8 cellular contexts compared by ENCODE assay signal in the genomic region with DNA sequence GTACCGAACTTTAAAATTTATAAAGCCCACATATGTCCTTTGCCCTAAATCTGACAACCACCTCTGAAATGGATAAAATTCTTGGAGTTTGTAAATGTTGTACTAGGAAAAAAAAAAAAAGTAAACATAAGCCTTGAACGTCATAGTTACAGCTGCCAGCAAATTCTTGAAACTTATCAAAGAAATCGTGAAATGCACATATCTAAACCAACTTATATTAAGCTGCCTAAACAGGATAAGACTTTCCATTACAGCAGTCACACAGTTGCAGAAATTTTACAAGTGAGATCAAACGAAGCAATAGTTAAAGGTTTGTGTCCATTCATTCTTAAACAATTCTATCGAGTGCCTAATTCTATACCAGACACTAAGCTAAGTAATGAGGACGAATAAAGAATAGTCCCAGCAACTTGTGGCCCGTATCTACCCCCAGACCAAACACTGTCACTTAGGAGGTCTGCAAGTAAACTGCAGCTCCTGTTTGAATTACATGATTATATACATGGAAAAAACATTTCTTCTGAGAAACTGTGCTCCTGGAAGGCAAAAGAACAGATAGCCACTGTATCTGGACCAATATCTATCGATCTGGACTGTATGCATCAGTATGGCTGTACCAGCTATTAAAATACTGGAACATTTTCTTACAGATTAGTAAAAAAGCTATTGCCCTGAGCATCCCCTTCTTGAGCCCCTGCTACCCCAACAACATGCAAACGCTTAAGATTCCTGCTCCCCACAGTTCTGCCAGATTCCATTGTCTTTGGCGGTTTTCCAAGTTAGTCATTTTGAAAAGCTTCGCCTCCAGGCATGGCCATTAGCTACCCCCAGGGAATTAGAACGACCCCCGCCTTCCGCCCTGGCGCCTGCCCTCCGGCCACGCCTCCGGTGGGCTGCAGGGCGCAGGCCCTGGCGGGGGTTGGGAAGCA. TPM values are rescaled to one million over a fixed set of nuclear protein-coding genes. Genes with fewer than 3 reads are reported as not detected.
DNase-seq lines count a peak whose midpoint lies in the region; ATAC-seq and TF ChIP-seq lines count a peak whose summit lies in the region.

No MANE protein-coding gene starts in this region.

- H3K27me3 ChIP-seq in gastrocnemius medialis = no peaks in the 10 kb centered on the region

- H3K4me3 ChIP-seq in gastrocnemius medialis = peak overlapping the region; percentile 39 to 49 (median 46)

- no peaks in the 10 kb centered on the region for H3K36me3 ChIP-seq in gastrocnemius medialis

- intact Hi-C loops in activated B cell treated with CpG ODN at 0.5 μM for 24 hours (cut with micrococcal nuclease) = loop anchor here (10.0 kb wide), 1 partner anchor 1035 kb away; the partner anchor contains the start of gene WARS2
- intact Hi-C loops in left cardiac atrium (cut with DNase I) = no loop called here
- intact Hi-C loops in gastrocnemius medialis (cut with DNase I; ENCODE audit: low total_unique reads) = no loop called here

- peaks cover 0 to 4% of the 10 kb centered on the region in 2 donors for H3K4me1 ChIP-seq in gastrocnemius medialis

- no peak for ATAC-seq in activated T-cell treated with anti-CD3 and anti-CD28 coated beads, Interleukin-2, amount 50 U/mL, for 4 hours
- ATAC-seq in activated B cell treated with CpG ODN at 0.5 μM for 24 hours (ENCODE audit: low read depth) (no peak), left cardiac atrium (peak; percentile 52 to 67), gastrocnemius medialis (no peak)

- POLR2A ChIA-PET in activated B cell treated with CpG ODN at 0.5 μM for 24 hours (lab: Charles Lee) = interaction anchor here (0.6 kb wide), 1 partner anchor 233 kb away, joined by 3 read pairs; no protein-coding TSS in a partner anchor

- H3K27me3 Mint-ChIP-seq in activated T-cell treated with anti-CD3 and anti-CD28 coated beads, Interleukin-2, amount 50 U/mL, for 24 hours = no peaks in the 10 kb centered on the region
- H3K27me3 Mint-ChIP-seq in activated T-cell treated with anti-CD3 and anti-CD28 coated beads, Interleukin-2, amount 50 U/mL, for 4 hours (ENCODE audit: low read depth) = peaks cover 2% of the 10 kb centered on the region
- H3K27me3 Mint-ChIP-seq in activated B cell treated with CpG ODN at 0.5 μM for 24 hours = peaks cover 5% of the 10 kb centered on the region

- H3K9me3 Mint-ChIP-seq in activated T-cell treated with anti-CD3 and anti-CD28 coated beads, Interleukin-2, amount 50 U/mL, for 24 hours = no peaks in the 10 kb centered on the region
- H3K9me3 Mint-ChIP-seq in activated T-cell treated with anti-CD3 and anti-CD28 coated beads, Interleukin-2, amount 50 U/mL, for 4 hours = no peaks in the 10 kb centered on the region
- H3K9me3 Mint-ChIP-seq in activated B cell treated with CpG ODN at 0.5 μM for 24 hours = no peaks in the 10 kb centered on the region

- peak overlapping the region; percentile 39 for H3K4me3 Mint-ChIP-seq in activated T-cell treated with anti-CD3 and anti-CD28 coated beads, Interleukin-2, amount 50 U/mL, for 24 hours
- H3K4me3 Mint-ChIP-seq in activated T-cell treated with anti-CD3 and anti-CD28 coated beads, Interleukin-2, amount 50 U/mL, for 4 hours = no peak overlapping the region
- peak overlapping the region; percentile 62 for H3K4me3 Mint-ChIP-seq in activated B cell treated with CpG ODN at 0.5 μM for 24 hours

- no peak for TF ChIP-seq POLR2A in gastrocnemius medialis (IDR thresholded peaks at IDR 0.05)

- in situ Hi-C loops in gastrocnemius medialis (cut with MboI; ENCODE audit: low sequenced_read_pairs in 4 of 4) = no loop called here

- DNase-seq in activated T-cell treated with anti-CD3 and anti-CD28 coated beads, Interleukin-2, amount 50 U/mL, for 24 hours = peak; percentile 40
- no peak for DNase-seq in activated T-cell treated with anti-CD3 and anti-CD28 coated beads, Interleukin-2, amount 50 U/mL, for 4 hours
- DNase-seq in activated B cell treated with CpG ODN at 0.5 μM for 24 hours = peak; percentile 14
- DNase-seq in left cardiac atrium = peak; percentile 38
- DNase-seq in gastrocnemius medialis = peak in 1 of 2 donors; percentile 13
- DNase-seq in NOMO-1 treated with DMSO at 0.1 percent for 48 hours (lab: John Stamatoyannopoulos, UW; ENCODE audit: unreplicated experiment) = no peak
- no peak for DNase-seq in D341Med (ENCODE audit: low spot score)
- DNase-seq in putamen (ENCODE audit: low spot score) = no peak

- CTCF ChIA-PET in activated B cell treated with CpG ODN at 0.5 μM for 24 hours (lab: Charles Lee) = interaction anchor here (1.0 kb wide), 1 partner anchor 231 kb away, joined by 3 read pairs; no protein-coding TSS in a partner anchor

- H3K4me1 Mint-ChIP-seq in activated T-cell treated with anti-CD3 and anti-CD28 coated beads, Interleukin-2, amount 50 U/mL, for 24 hours (ENCODE audit: low read depth) = peaks cover 20% of the 10 kb centered on the region
- H3K4me1 Mint-ChIP-seq in activated T-cell treated with anti-CD3 and anti-CD28 coated beads, Interleukin-2, amount 50 U/mL, for 4 hours (ENCODE audit: low read depth) = peaks cover 10% of the 10 kb centered on the region
- H3K4me1 Mint-ChIP-seq in activated B cell treated with CpG ODN at 0.5 μM for 24 hours = peaks cover 12% of the 10 kb centered on the region

- TF ChIP-seq CTCF in activated B cell treated with CpG ODN at 0.5 μM for 24 hours (IDR thresholded peaks at IDR 0.05) = no peak
- TF ChIP-seq CTCF in gastrocnemius medialis (IDR thresholded peaks at IDR 0.05 in 4 of 5, conservative IDR thresholded peaks at IDR 0.05 in 1 of 5) = no peak

- peaks cover 10% of the 10 kb centered on the region for H3K36me3 Mint-ChIP-seq in activated T-cell treated with anti-CD3 and anti-CD28 coated beads, Interleukin-2, amount 50 U/mL, for 24 hours (ENCODE audit: low read depth)
- peaks cover 5% of the 10 kb centered on the region for H3K36me3 Mint-ChIP-seq in activated T-cell treated with anti-CD3 and anti-CD28 coated beads, Interleukin-2, amount 50 U/mL, for 4 hours (ENCODE audit: insufficient read depth)
- H3K36me3 Mint-ChIP-seq in activated B cell treated with CpG ODN at 0.5 μM for 24 hours (ENCODE audit: low read depth) = peaks cover 10% of the 10 kb centered on the region

- peak overlapping the region; percentile 4 to 64 (median 49) for H3K27ac ChIP-seq in gastrocnemius medialis

- no peaks in the 10 kb centered on the region for H3K9me3 ChIP-seq in gastrocnemius medialis

- no peak overlapping the region for H3K27ac Mint-ChIP-seq in activated T-cell treated with anti-CD3 and anti-CD28 coated beads, Interleukin-2, amount 50 U/mL, for 24 hours
- H3K27ac Mint-ChIP-seq in activated B cell treated with CpG ODN at 0.5 μM for 24 hours = peak overlapping the region; percentile 24

RNA-seq across cellular contexts. Expression of gene SEC22B, which starts 3.4 kb away (rescaled TPM):
- 10 to 100 TPM; 19.8 to 22.6 (median 20.2) TPM for total RNA-seq in activated T-cell treated with anti-CD3 and anti-CD28 coated beads, Interleukin-2, amount 50 U/mL, for 4 hours
- total RNA-seq in activated B cell treated with CpG ODN at 0.5 μM for 24 hours (24.5 and 27.5 TPM in 2 replicates), left cardiac atrium (10 to 100 TPM; 18.5 to 23.7 TPM), gastrocnemius medialis (10 to 100 TPM; 14.6 to 25.1 (median 21.5) TPM)

Comparison
In these comparisons a context has a peak if more than half of its experiments do, and no peak if none do; other contexts are left out.
1. DNase-seq: peak in activated T-cell treated with anti-CD3 and anti-CD28 coated beads, Interleukin-2, amount 50 U/mL, for 24 hours (single experiment), activated B cell treated with CpG ODN at 0.5 μM for 24 hours (single experiment) and left cardiac atrium (single experiment); none in activated T-cell treated with anti-CD3 and anti-CD28 coated beads, Interleukin-2, amount 50 U/mL, for 4 hours (single experiment), NOMO-1 treated with DMSO at 0.1 percent for 48 hours (single experiment), D341Med (single experiment) and putamen (single experiment).
2. ATAC-seq: peak in left cardiac atrium (2 of 2); none in activated T-cell treated with anti-CD3 and anti-CD28 coated beads, Interleukin-2, amount 50 U/mL, for 4 hours (0 of 2), activated B cell treated with CpG ODN at 0.5 μM for 24 hours (single experiment) and gastrocnemius medialis (0 of 2).